9 cellular contexts compared by ENCODE assay signal in the genomic region with DNA sequence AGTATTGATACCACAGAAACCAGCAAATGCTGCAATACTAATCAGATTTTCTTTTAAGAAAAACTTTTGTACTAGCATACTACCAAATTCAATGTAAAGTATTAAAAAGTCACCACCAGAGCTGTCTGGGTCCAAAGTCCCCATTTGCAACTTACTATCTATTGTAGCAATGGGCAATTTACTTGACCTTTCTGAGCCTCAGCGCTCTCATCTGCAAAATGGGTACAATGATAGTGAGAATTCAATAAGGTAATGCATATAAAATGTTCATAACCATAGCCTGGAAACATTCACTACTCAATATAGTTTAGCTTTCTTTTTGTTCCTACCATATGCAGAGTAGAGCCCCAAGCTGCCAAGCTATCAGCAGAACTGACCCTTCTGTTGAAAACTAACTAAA.
"Had no signal": no experiment of that assay in that cellular context is flagged by ENCODE, and none has a peak within 500 bp of the region (broad histone marks: within the 10 kb centered on the region; RNA-seq: fewer than 3 reads in every experiment).

No MANE protein-coding gene starts in this region.

- H3K4me3 Mint-ChIP-seq: GM23338, HFFc6 had no signal

- H3K36me3 ChIP-seq: HAP-1 had no signal

- H2AFZ ChIP-seq: GM23338 had no signal

- FAIRE-seq: H1 had no signal

- H3K9me3 Mint-ChIP-seq: GM23338 had no signal

- H3K27ac Mint-ChIP-seq: HFFc6 had no signal

- DNase-seq: H7, HFFc6, IMR-90, KBM-7 had no signal

- H3K4me3 ChIP-seq: GM23338, HAP-1 had no signal

- H3K4me1 ChIP-seq: HAP-1 had no signal

- H3K9me3 ChIP-seq: HAP-1 had no signal

- ATAC-seq: GM23338, HCT116 had no signal

- H3K27ac ChIP-seq: HL-60 had no signal

- H3K4me2 ChIP-seq: GM23338 had no signal
